1 cellular context compared by ENCODE assay signal in the genomic region with DNA sequence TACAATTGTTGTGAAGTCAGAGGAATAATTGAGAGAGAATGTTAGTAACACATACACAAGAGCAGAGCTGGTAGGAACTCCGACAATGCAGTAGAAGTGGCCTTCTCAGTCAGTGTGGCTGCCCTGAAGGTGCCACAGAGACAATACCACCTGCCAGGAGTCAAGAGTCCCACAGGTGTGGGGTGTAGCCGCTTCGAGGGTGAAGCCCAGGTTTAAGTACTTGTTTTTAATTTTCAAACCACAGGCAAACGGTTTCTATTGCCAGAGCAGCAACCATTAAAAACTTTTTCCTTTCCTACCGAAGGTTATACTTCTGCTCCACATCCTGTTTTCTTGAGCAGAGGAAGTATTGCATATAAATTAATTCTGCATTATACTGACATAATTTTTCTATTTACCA.
TF ChIP-seq lines count a peak whose summit lies in the region.

No MANE protein-coding gene starts in this region.

TF ChIP-seq in HEK293, 187 proteins besides CTCF, POLR2A, EP300 and RAD21 (continued from another document):
- TF ChIP-seq, protein P1, sequence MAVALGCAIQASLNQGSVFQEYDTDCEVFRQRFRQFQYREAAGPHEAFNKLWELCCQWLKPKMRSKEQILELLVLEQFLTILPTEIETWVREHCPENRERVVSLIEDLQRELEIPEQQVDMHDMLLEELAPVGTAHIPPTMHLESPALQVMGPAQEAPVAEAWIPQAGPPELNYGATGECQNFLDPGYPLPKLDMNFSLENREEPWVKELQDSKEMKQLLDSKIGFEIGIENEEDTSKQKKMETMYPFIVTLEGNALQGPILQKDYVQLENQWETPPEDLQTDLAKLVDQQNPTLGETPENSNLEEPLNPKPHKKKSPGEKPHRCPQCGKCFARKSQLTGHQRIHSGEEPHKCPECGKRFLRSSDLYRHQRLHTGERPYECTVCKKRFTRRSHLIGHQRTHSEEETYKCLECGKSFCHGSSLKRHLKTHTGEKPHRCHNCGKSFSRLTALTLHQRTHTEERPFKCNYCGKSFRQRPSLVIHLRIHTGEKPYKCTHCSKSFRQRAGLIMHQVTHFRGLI (tag by site-specific recombination; IDR thresholded peaks at IDR 0.05): no peak
- TF ChIP-seq, protein P2, sequence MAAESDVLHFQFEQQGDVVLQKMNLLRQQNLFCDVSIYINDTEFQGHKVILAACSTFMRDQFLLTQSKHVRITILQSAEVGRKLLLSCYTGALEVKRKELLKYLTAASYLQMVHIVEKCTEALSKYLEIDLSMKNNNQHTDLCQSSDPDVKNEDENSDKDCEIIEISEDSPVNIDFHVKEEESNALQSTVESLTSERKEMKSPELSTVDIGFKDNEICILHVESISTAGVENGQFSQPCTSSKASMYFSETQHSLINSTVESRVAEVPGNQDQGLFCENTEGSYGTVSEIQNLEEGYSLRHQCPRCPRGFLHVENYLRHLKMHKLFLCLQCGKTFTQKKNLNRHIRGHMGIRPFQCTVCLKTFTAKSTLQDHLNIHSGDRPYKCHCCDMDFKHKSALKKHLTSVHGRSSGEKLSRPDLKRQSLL (tag by site-specific recombination; IDR thresholded peaks at IDR 0.05): no peak
